In genomic region chrX:115588180-115588579, GRCh38 we compare ENCODE assay signal across 17 cellular contexts.
"Had no signal": no experiment of that assay in that cellular context is flagged by ENCODE, and none has a peak within 500 bp of the region (broad histone marks: within the 10 kb centered on the region; RNA-seq: fewer than 3 reads in every experiment).

No MANE protein-coding gene starts in this region.

- H3K4me1 Mint-ChIP-seq: activated naive CD4-positive, alpha-beta T cell treated with anti-CD3 and anti-CD28 coated beads, Interleukin-2, amount 50 U/mL, for 24 hours; natural killer cell; stimulated activated memory B cell treated with anti-CD40 and anti-IgM and Interleukin-4, amounts not matched to agents 10 μg/mL and 1 μg/mL and 100 μg/mL, for 72 hours; T-helper 17 cell had no signal

- DNase-seq: activated CD4-positive, alpha-beta T cell treated with anti-CD3 and anti-CD28 coated beads, Interleukin-2, amount 50 U/mL, for 1 hour; activated CD4-positive, CD25-positive, alpha-beta regulatory T cell treated with anti-CD3 and anti-CD28 coated beads, Interleukin-2, amount 50 U/mL, for 72 hours; activated CD8-positive, alpha-beta memory T cell treated with anti-CD3 and anti-CD28 coated beads, Interleukin-2, amount 50 U/mL, for 48 hours; activated gamma-delta T cell; activated T-cell treated with anti-CD3 and anti-CD28 coated beads, Interleukin-2, amount 50 U/mL, for 72 hours; adrenal gland; left cardiac atrium; lower lobe of right lung; natural killer cell; pancreas; sigmoid colon; spleen; stimulated activated CD4-positive, alpha-beta T cell treated with anti-CD3 and anti-CD28 coated beads, Interleukin-4, amount 100 ng/mL, for 4 hours; T-helper 17 cell had no signal

- H3K4me3 ChIP-seq: adrenal gland, lower lobe of right lung, pancreas, sigmoid colon, spleen had no signal

- H3K4me3 Mint-ChIP-seq: activated naive CD4-positive, alpha-beta T cell treated with anti-CD3 and anti-CD28 coated beads, Interleukin-2, amount 50 U/mL, for 24 hours; activated T-cell treated with anti-CD3 and anti-CD28 coated beads, Interleukin-2, amount 50 U/mL, for 72 hours; natural killer cell; stimulated activated memory B cell treated with anti-CD40 and anti-IgM and Interleukin-4, amounts not matched to agents 10 μg/mL and 1 μg/mL and 100 μg/mL, for 72 hours; T-helper 17 cell had no signal

- H3K27ac ChIP-seq: adrenal gland, lower lobe of right lung, pancreas, sigmoid colon, spleen, VCaP had no signal

- H3K4me1 ChIP-seq: spleen had no signal

- H3K9me3 ChIP-seq: adrenal gland, lower lobe of right lung, pancreas, sigmoid colon, spleen had no signal

- ATAC-seq: activated T-cell treated with anti-CD3 and anti-CD28 coated beads, Interleukin-2, amount 50 U/mL, for 72 hours; left cardiac atrium; lower lobe of right lung; natural killer cell; stimulated activated memory B cell treated with anti-CD40 and anti-IgM and Interleukin-4, amounts not matched to agents 10 μg/mL and 1 μg/mL and 100 μg/mL, for 72 hours; T-helper 17 cell had no signal

- H3K36me3 ChIP-seq: adrenal gland, lower lobe of right lung, pancreas, sigmoid colon, spleen had no signal

- H3K36me3 Mint-ChIP-seq: activated naive CD4-positive, alpha-beta T cell treated with anti-CD3 and anti-CD28 coated beads, Interleukin-2, amount 50 U/mL, for 24 hours; natural killer cell; stimulated activated memory B cell treated with anti-CD40 and anti-IgM and Interleukin-4, amounts not matched to agents 10 μg/mL and 1 μg/mL and 100 μg/mL, for 72 hours had no signal

- H3K27me3 Mint-ChIP-seq: activated naive CD4-positive, alpha-beta T cell treated with anti-CD3 and anti-CD28 coated beads, Interleukin-2, amount 50 U/mL, for 24 hours; stimulated activated memory B cell treated with anti-CD40 and anti-IgM and Interleukin-4, amounts not matched to agents 10 μg/mL and 1 μg/mL and 100 μg/mL, for 72 hours; T-helper 17 cell had no signal

- H3K27me3 ChIP-seq: adrenal gland, pancreas, sigmoid colon had no signal

- H3K9me3 Mint-ChIP-seq: activated naive CD4-positive, alpha-beta T cell treated with anti-CD3 and anti-CD28 coated beads, Interleukin-2, amount 50 U/mL, for 24 hours; activated T-cell treated with anti-CD3 and anti-CD28 coated beads, Interleukin-2, amount 50 U/mL, for 72 hours; natural killer cell; stimulated activated memory B cell treated with anti-CD40 and anti-IgM and Interleukin-4, amounts not matched to agents 10 μg/mL and 1 μg/mL and 100 μg/mL, for 72 hours had no signal
